ENCODE assay signal across 16 cellular contexts in genomic region chr2:201665420-201666158, GRCh38. TPM values are rescaled to one million over a fixed set of nuclear protein-coding genes. Genes with fewer than 3 reads are reported as not detected.
DNase-seq lines count a peak whose midpoint lies in the region; ATAC-seq, FAIRE-seq and TF ChIP-seq lines count a peak whose summit lies in the region.
"Had no signal": no experiment of that assay in that cellular context is flagged by ENCODE, and none has a peak within 500 bp of the region (broad histone marks: within the 10 kb centered on the region; RNA-seq: fewer than 3 reads in every experiment).

No MANE protein-coding gene starts in this region.

- POLR2A ChIA-PET in K562 (lab: Yijun Ruan, JAX): no interaction called here

- H3K36me3 ChIP-seq in K562 (ENCODE audit: control insufficient read depth, insufficient read depth, low read length): no peaks in the 10 kb centered on the region
- H3K36me3 ChIP-seq: ovary, spleen had no signal

- no peak overlapping the region for H2AFZ ChIP-seq in K562 (ENCODE audit: low read depth, low read length)

- CTCF ChIA-PET in K562 (lab: Yijun Ruan, JAX; ENCODE audit: low intra/inter-chr PET ratio): no interaction called here

- intact Hi-C loops in K562 (cut with micrococcal nuclease): no loop called here

- no peak for TF ChIP-seq POLR2A in K562 (conservative IDR thresholded peaks at IDR 0.05)

- BruUV-seq in K562 (replicated peaks; lab: Mats Ljungman, UMichigan): no TSS peak

- H3K79me2 ChIP-seq in K562 (ENCODE audit: control insufficient read depth, insufficient read depth, low read length): no peaks in the 10 kb centered on the region

- no peaks in the 10 kb centered on the region for H3K9me1 ChIP-seq in K562 (ENCODE audit: control insufficient read depth, insufficient read depth, low read length)

- no peak for TF ChIP-seq RAD21 in K562 (CRISPR knock-in tag; conservative IDR thresholded peaks at IDR 0.05 in 1 of 2, IDR thresholded peaks at IDR 0.05 in 1 of 2)

- no peak overlapping the region for H3K4me2 ChIP-seq in K562 (ENCODE audit: insufficient read depth, low read length)

- no peak overlapping the region for H3K4me3 ChIP-seq in K562
- no peak overlapping the region for H3K4me3 ChIP-seq in retinal pigment epithelial cell (ENCODE audit: low read length)
- H3K4me3 ChIP-seq: ovary, SK-N-MC, spleen had no signal

- H3K9me3 ChIP-seq in K562 (replicated peaks; ENCODE audit: control insufficient read depth, insufficient read depth, low read depth, low read length): no peaks in the 10 kb centered on the region
- H3K9me3 ChIP-seq: ovary, spleen had no signal

- WGBS in K562 (ENCODE audit: insufficient coverage, low coverage, missing lambda C conversion rate): 0% methylated on average over 1 of the region's 1 CpG

- H3K27ac ChIP-seq in K562 (ENCODE audit: extremely low read depth, low read depth, low read length): no peak overlapping the region
- H3K27ac ChIP-seq: ovary, SK-N-MC, spleen had no signal

- FAIRE-seq in K562 (lab: Jason Lieb, UNC) (no peak), frontal cortex (lab: Jason Lieb, UNC) (no peak)
- FAIRE-seq: colon had no signal

- H3K4me1 ChIP-seq in K562 (replicated peaks in 1 of 2; ENCODE audit: control insufficient read depth in 2 of 2, insufficient read depth in 2 of 2, low read length in 2 of 2): no peaks in the 10 kb centered on the region; a peak in 2 of 5 replicates
- H3K4me1 ChIP-seq: spleen had no signal

- TF ChIP-seq CTCF in K562 (IDR thresholded peaks at IDR 0.05 in 2 of 3, conservative IDR thresholded peaks at IDR 0.05 in 1 of 3; ENCODE audit: insufficient read depth in 2 of 3, low read depth in 1 of 3, low read length in 3 of 3) (no peak), retinal pigment epithelial cell (conservative IDR thresholded peaks at IDR 0.05; ENCODE audit: low read depth, low read length) (peak; percentile 1)

- no peaks in the 10 kb centered on the region for H3K27me3 ChIP-seq in K562 (ENCODE audit: control insufficient read depth in 2 of 2, insufficient read depth in 2 of 2, low read length in 2 of 2)
- H3K27me3 ChIP-seq: ovary, spleen had no signal

- in situ Hi-C loops in K562 (cut with MboI): no loop called here

- ATAC-seq in K562: no peak
- ATAC-seq in GM19397 (IDR thresholded peaks at IDR 0.05; ENCODE audit: unreplicated experiment): no peak

- no peak for TF ChIP-seq EP300 in K562 (IDR thresholded peaks at IDR 0.05; ENCODE audit: low read length)

- DNase-seq in NCI-H1694 treated with DMSO at 0.1 percent for 48 hours (lab: John Stamatoyannopoulos, UW): peak; percentile 12
- DNase-seq in NCI-H1694 (lab: John Stamatoyannopoulos, UW): no peak
- DNase-seq in LoVo (ENCODE audit: low spot score): peak; percentile 11
- no peak for DNase-seq in K562 (ENCODE audit: extremely low read depth in 1 of 4, low spot score in 3 of 4)
- DNase-seq in retinal pigment epithelial cell (ENCODE audit: low read depth): no peak
- no peak for DNase-seq in D341Med (ENCODE audit: low spot score)
- DNase-seq in frontal cortex (ENCODE audit: low spot score in 2 of 2): no peak
- DNase-seq: activated CD4-positive, alpha-beta memory T cell treated with anti-CD3 and anti-CD28 coated beads, Interleukin-2, amount 10 ng/mL, durations not matched to agents 7 days and 5 days; H9; NCI-H1105 treated with DMSO at 0.1 percent for 48 hours; ovary; spleen had no signal

- no peaks in the 10 kb centered on the region for H4K20me1 ChIP-seq in K562 (replicated peaks; ENCODE audit: control insufficient read depth, insufficient read depth, low read length)

- no peak overlapping the region for H3K9ac ChIP-seq in K562 (ENCODE audit: insufficient read depth in 1 of 2, low read depth in 2 of 2, low read length in 2 of 2)

TF ChIP-seq in K562, 482 proteins besides CTCF, POLR2A, EP300 and RAD21:
- peak; percentile 15; the same call in 1 of the 2 replicates for TF ChIP-seq ZNF316 (IDR thresholded peaks at IDR 0.05)
- TF ChIP-seq SMAD4 (CRISPR knock-in tag; conservative IDR thresholded peaks at IDR 0.05): no peak
TF ChIP-seq in K562: peak in this region for 1.

RNA-seq across cellular contexts. Expression of gene TMEM237, which starts 22.3 kb away (rescaled TPM):
- total RNA-seq in K562 (2011; cell fraction: chromatin; rRNA removed; ENCODE audit: low replicate concordance): 12.9 and 36.7 TPM in 2 replicates
- 10.2 and 13.0 TPM in 2 replicates for total RNA-seq in K562 (2011; cell fraction: nucleolus; rRNA removed)
- 15.5 and 33.6 TPM in 2 replicates for total RNA-seq in K562 (2011; cell fraction: nucleoplasm; rRNA removed)
- total RNA-seq in K562 (2014; rRNA removed): 6.2 and 13.6 TPM in 2 replicates
- 17.9 and 19.2 TPM in 2 replicates for total RNA-seq in K562 (2014; rRNA removed; fragmentation: Illumina TruSeq; extraction: Trizol)
- 14.9 and 15.8 TPM in 2 replicates for total RNA-seq in K562 (2015; rRNA removed; fragmentation: Illumina TruSeq; extraction: Trizol)
- 13.5 and 14.3 TPM in 2 replicates for total RNA-seq in K562 (2021)
- polyA plus RNA-seq in K562 (2011; rRNA removed): 17.9 and 18.4 TPM in 2 replicates
- polyA plus RNA-seq in K562 (2011; cell fraction: cytosol; rRNA removed): 6.7 and 14.2 TPM in 2 replicates
- polyA plus RNA-seq in K562 (2011; cell fraction: nucleus; rRNA removed): 18.1 and 34.4 TPM in 2 replicates
- 7.5 and 11.3 TPM in 2 replicates for polyA plus RNA-seq in K562 (2012)
- polyA plus RNA-seq in K562 (2014; fragmentation: Illumina TruSeq; extraction: Trizol): 14.5 and 18.0 TPM in 2 replicates
- polyA plus RNA-seq in K562 (2014; fragmentation: Nextera tagmentation; extraction: Ambion mirVana): 10 to 100 TPM; 20.8 to 25.6 TPM
- 11.9 TPM in 2 replicates for polyA plus RNA-seq in K562 (2014; rRNA removed)
- 13.0 and 14.1 TPM in 2 replicates for polyA minus RNA-seq in K562 (2011; rRNA and poly(A)+ RNA removed)
- polyA minus RNA-seq in K562 (2011; cell fraction: cytosol; rRNA and poly(A)+ RNA removed): 4.8 and 5.6 TPM in 2 replicates
- 5.8 and 11.1 TPM in 2 replicates for polyA minus RNA-seq in K562 (2011; cell fraction: nucleus; rRNA and poly(A)+ RNA removed)
- 39.1 TPM for total RNA-seq in frontal cortex

RNA-seq across cellular contexts. Expression of gene MPP4, which starts 32.9 kb away (rescaled TPM):
- total RNA-seq in K562 (2011; cell fraction: chromatin; rRNA removed; ENCODE audit: low replicate concordance): not detected in 2 replicates
- total RNA-seq in K562 (2011; cell fraction: nucleolus; rRNA removed): not detected in 2 replicates
- not detected in 2 replicates for total RNA-seq in K562 (2011; cell fraction: nucleoplasm; rRNA removed)
- total RNA-seq in K562 (2014; rRNA removed) (not detected in 2 replicates), K562 (2014; rRNA removed; fragmentation: Illumina TruSeq; extraction: Trizol) (not detected in 2 replicates), K562 (2015; rRNA removed; fragmentation: Illumina TruSeq; extraction: Trizol) (not detected in 2 replicates), K562 (2021) (not detected in 2 replicates), frontal cortex (under 0.01 TPM)
- polyA plus RNA-seq in K562 (2011; rRNA removed) (not detected in 2 replicates), K562 (2014; fragmentation: Illumina TruSeq; extraction: Trizol) (not detected in 2 replicates), K562 (2014; fragmentation: Nextera tagmentation; extraction: Ambion mirVana) (under 1 TPM; 0.03 to 0.08 TPM), K562 (2014; rRNA removed) (not detected in 2 replicates)
- not detected in 2 replicates for polyA plus RNA-seq in K562 (2011; cell fraction: cytosol; rRNA removed)
- 0.06 TPM in 1 of 2 replicates, not detected in the other for polyA plus RNA-seq in K562 (2011; cell fraction: nucleus; rRNA removed)
- polyA plus RNA-seq in K562 (2012): 0.12 TPM in 1 of 2 replicates, not detected in the other
- polyA minus RNA-seq in K562 (2011; rRNA and poly(A)+ RNA removed): not detected in 2 replicates
- polyA minus RNA-seq in K562 (2011; cell fraction: cytosol; rRNA and poly(A)+ RNA removed): not detected in 2 replicates
- not detected in 2 replicates for polyA minus RNA-seq in K562 (2011; cell fraction: nucleus; rRNA and poly(A)+ RNA removed)
- total RNA-seq: activated CD4-positive, alpha-beta memory T cell treated with anti-CD3 and anti-CD28 coated beads, Interleukin-2, amount 10 ng/mL, durations not matched to agents 7 days and 5 days; epithelial cell of proximal tubule; H9 had no signal

Comparison
In these comparisons a context has a peak if more than half of its experiments do, and no peak if none do; other contexts are left out.
1. DNase-seq: peak in NCI-H1694 treated with DMSO at 0.1 percent for 48 hours (single experiment) and LoVo (single experiment); none in NCI-H1694 (single experiment), K562 (0 of 4), retinal pigment epithelial cell (single experiment), D341Med (single experiment) and frontal cortex (0 of 2).